ENCODE assay signal across 8 cellular contexts in the genomic region with DNA sequence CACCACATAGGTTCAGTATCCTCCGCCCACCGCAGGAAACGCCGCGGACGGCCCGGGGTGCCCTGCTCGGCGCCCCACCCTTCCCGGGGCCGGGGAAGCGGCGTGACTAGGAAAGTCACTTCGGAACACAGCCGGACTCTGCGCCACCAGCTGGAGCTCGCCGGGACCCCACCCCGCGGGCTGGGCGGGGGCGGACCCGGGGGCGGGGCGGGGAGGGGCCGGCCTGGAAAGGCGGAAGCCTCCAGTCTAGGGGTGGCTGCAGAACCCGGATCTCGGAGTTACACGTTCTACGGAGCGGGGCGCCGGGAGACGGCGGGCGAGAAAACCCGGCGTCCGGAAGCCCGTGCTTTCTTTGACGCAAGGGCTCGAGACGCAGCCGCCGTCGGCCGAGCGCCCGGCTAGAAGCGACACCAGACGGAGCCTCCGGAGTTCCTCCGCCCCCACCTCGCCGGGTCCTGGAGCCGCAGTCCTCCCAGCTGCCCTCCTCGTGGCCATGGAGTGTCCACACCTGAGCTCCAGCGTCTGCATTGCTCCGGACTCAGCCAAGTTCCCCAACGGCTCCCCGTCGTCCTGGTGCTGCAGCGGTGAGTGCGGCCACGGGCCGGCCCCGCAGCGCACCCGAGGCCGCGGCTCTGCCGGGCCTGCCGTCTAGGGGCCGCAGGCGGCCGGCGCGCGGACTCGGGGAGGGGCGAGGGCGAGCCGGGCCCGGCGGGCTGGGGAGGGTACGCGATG. TPM values are rescaled to one million over a fixed set of nuclear protein-coding genes. Genes with fewer than 3 reads are reported as not detected.
DNase-seq lines count a peak whose midpoint lies in the region; ATAC-seq lines count a peak whose summit lies in the region.

A gene with protein sequence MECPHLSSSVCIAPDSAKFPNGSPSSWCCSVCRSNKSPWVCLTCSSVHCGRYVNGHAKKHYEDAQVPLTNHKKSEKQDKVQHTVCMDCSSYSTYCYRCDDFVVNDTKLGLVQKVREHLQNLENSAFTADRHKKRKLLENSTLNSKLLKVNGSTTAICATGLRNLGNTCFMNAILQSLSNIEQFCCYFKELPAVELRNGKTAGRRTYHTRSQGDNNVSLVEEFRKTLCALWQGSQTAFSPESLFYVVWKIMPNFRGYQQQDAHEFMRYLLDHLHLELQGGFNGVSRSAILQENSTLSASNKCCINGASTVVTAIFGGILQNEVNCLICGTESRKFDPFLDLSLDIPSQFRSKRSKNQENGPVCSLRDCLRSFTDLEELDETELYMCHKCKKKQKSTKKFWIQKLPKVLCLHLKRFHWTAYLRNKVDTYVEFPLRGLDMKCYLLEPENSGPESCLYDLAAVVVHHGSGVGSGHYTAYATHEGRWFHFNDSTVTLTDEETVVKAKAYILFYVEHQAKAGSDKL (plus strand): TSS at position 347 of the 732 bp plus-strand sequence. CDS start 147 bp downstream, at position 494.

- peak; percentile 79 to 80 for DNase-seq in AML-193 (lab: John Stamatoyannopoulos, UW)
- DNase-seq in NCI-H510A treated with DMSO at 0.1 percent for 48 hours (lab: John Stamatoyannopoulos, UW), result peak; percentile 67
- DNase-seq in activated CD4-positive, alpha-beta T cell treated with anti-CD3 and anti-CD28 coated beads for 24 hours (ENCODE audit: low read depth in 2 of 2), result peak; percentile 90 to 92
- DNase-seq in cerebellum (ENCODE audit: low spot score), result peak; percentile 97
- peak; percentile 82 for DNase-seq in kidney glomerular epithelial cell (lab: John Stamatoyannopoulos, UW)
- DNase-seq in stimulated activated CD4-positive, alpha-beta T cell treated with anti-CD3 and anti-CD28 coated beads, Interleukin-15, amount 100 ng/mL, for 48 hours (ENCODE audit: low read depth in 2 of 2), result peak; percentile 90 to 91

- ATAC-seq in GM19043 (IDR thresholded peaks at IDR 0.05; ENCODE audit: low read depth, unreplicated experiment) (peak; percentile 32), HG03378 (IDR thresholded peaks at IDR 0.05; ENCODE audit: unreplicated experiment) (peak; percentile 31)

RNA-seq across cellular contexts. Expression of the gene that starts here (rescaled TPM):
- total RNA-seq in cerebellum, result 120 TPM

Comparison
In these comparisons a context has a peak if more than half of its experiments do, and no peak if none do; other contexts are left out.
1. Peak in every context shown above with its lines: DNase-seq and ATAC-seq.